ENCODE assay signal across 2 cellular contexts in genomic region chr3:32847045-32847444, GRCh38.
A peak's percentile ranks its signal among the peaks of the same experiment; 100 is the strongest.
TF ChIP-seq lines count a peak whose summit lies in the region.

No MANE protein-coding gene starts in this region.

TF ChIP-seq in K562, 482 proteins besides CTCF, POLR2A, EP300 and RAD21:
- TF ChIP-seq USF2 (CRISPR knock-in tag; IDR thresholded peaks at IDR 0.05), result 0 out of 2 replicates have a peak, but pooled peaks have one; percentile 2

TF ChIP-seq in HepG2, 621 proteins besides CTCF, POLR2A, EP300 and RAD21:
- TF ChIP-seq ZBTB4 (CRISPR knock-in tag; IDR thresholded peaks at IDR 0.05; ENCODE audit: borderline replicate concordance) (0 out of 2 replicates have a peak, but pooled peaks have one; percentile 51), ZNF460 (CRISPR knock-in tag; IDR thresholded peaks at IDR 0.05; ENCODE audit: borderline replicate concordance) (0 out of 2 replicates have a peak, but pooled peaks have one; percentile 42), KMT2A (CRISPR knock-in tag; IDR thresholded peaks at IDR 0.05) (0 out of 2 replicates have a peak, but pooled peaks have one; percentile 35), CEBPB (IDR thresholded peaks at IDR 0.05; ENCODE audit: borderline replicate concordance, low read depth, low read length) (peak; percentile 10; the same call in 1 of the 2 replicates), ZNF362 (CRISPR knock-in tag; IDR thresholded peaks at IDR 0.05; ENCODE audit: borderline replicate concordance) (peak; percentile 61; the same call in 1 of the 2 replicates), ZBTB33 (CRISPR knock-in tag; IDR thresholded peaks at IDR 0.05) (peak; percentile 86), ZBTB38 (CRISPR knock-in tag; IDR thresholded peaks at IDR 0.05) (0 out of 2 replicates have a peak, but pooled peaks have one; percentile 39), RBM22 (optimal IDR thresholded peaks at IDR 0.05; ENCODE audit: low read length) (peak; percentile 80), ZNF687 (CRISPR knock-in tag; IDR thresholded peaks at IDR 0.05) (peak; percentile 55)
